ENCODE assay signal across 21 cellular contexts in the genomic region with DNA sequence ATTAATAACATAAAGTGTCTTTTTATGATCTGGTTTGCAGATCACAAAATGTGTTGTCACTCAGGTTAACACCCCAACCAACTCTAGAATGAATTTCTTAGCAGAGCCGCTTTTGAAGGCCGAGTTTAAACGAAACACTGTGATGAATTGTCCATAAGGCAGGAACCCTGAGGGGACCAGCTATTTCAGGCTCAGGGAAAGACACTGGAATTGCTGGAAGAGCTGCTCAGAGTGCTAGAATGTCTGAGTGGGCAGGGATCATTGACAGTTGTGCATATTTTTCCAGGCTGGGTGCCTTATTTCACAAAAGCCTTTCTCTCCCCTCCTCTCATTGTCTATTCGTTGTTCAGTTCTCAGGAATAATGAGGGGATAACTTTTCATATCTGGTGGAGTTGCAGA.
A peak's percentile ranks its signal among the peaks of the same experiment; 100 is the strongest.
DNase-seq lines count a peak whose midpoint lies in the region; ATAC-seq and TF ChIP-seq lines count a peak whose summit lies in the region.
"Had no signal": no experiment of that assay in that cellular context is flagged by ENCODE, and none has a peak within 500 bp of the region (broad histone marks: within the 10 kb centered on the region; RNA-seq: fewer than 3 reads in every experiment).

No MANE protein-coding gene starts in this region.

- H3K9me3 ChIP-seq in PC-3 (ENCODE audit: low read length): no peaks in the 10 kb centered on the region
- no peaks in the 10 kb centered on the region for H3K9me3 ChIP-seq in thoracic aorta
- no peaks in the 10 kb centered on the region for H3K9me3 ChIP-seq in tibial nerve
- H3K9me3 ChIP-seq in hepatocyte (ENCODE audit: low read depth): no peaks in the 10 kb centered on the region
- H3K9me3 ChIP-seq: BE2C, MG63 had no signal

- TF ChIP-seq EP300 in tibial nerve (IDR thresholded peaks at IDR 0.05): no peak

- TF ChIP-seq POLR2A in tibial nerve (IDR thresholded peaks at IDR 0.05): no peak

- WGBS in tibial nerve, 2 donors: 32 to 44% methylated on average over 4 of the region's 4 CpGs
- 87% methylated on average over 4 of the region's 4 CpGs for WGBS in hepatocyte (ENCODE audit: low lambda C conversion rate, missing lambda C conversion rate)

- BruUV-seq in PC-3 (replicated peaks; lab: Mats Ljungman, UMichigan): no TSS peak

- H3K27ac Mint-ChIP-seq in chondrocyte (ENCODE audit: unreplicated experiment) (peak overlapping the region; percentile 43), nephron (peak overlapping the region in 2 of 3 experiments; percentile 20 to 37)

- DNase-seq in PC-3: peak; percentile 6
- no peak for DNase-seq in chondrocyte (ENCODE audit: low spot score)
- DNase-seq in thoracic aorta (ENCODE audit: low spot score): no peak
- no peak for DNase-seq in tibial nerve (ENCODE audit: low spot score in 2 of 2)
- no peak for DNase-seq in brain microvascular endothelial cell
- DNase-seq in hepatocyte (ENCODE audit: low spot score): no peak
- DNase-seq: BE2C, EL, GF-D8, GOT3, HCEC 1CT, MG63, NCI-H1417, NCI-H1694 treated with DMSO at 0.1 percent for 48 hours, NCI-H2081 treated with DMSO at 0.1 percent for 48 hours, NCI-H446, NCI-H526, RPMI8226, SIG-M5 had no signal

- TF ChIP-seq CTCF in PC-3 (conservative IDR thresholded peaks at IDR 0.05; ENCODE audit: low read depth, low read length) (no peak), chondrocyte (IDR thresholded peaks at IDR 0.05) (no peak), nephron (IDR thresholded peaks at IDR 0.05; ENCODE audit: unreplicated experiment in 3 of 3) (no peak), thoracic aorta (IDR thresholded peaks at IDR 0.05) (no peak), tibial nerve (IDR thresholded peaks at IDR 0.05) (no peak), brain microvascular endothelial cell (IDR thresholded peaks at IDR 0.05; ENCODE audit: low read depth, low read length, missing control alignments) (no peak), hepatocyte (IDR thresholded peaks at IDR 0.05; ENCODE audit: poor library complexity) (no peak)

- no peaks in the 10 kb centered on the region for H3F3A ChIP-seq in PC-3 (ENCODE audit: low read length, unreplicated experiment)

- POLR2A ChIA-PET in PC-3 (lab: Charles Lee; ENCODE audit: unreplicated experiment): no interaction called here

- no peak overlapping the region for H3K9ac ChIP-seq in PC-3 (ENCODE audit: low read length)

- H3K4me1 Mint-ChIP-seq in chondrocyte (ENCODE audit: low read depth) (peaks cover 64% of the 10 kb centered on the region), nephron (peaks cover 46% of the 10 kb centered on the region)

- H3K79me2 ChIP-seq in PC-3 (ENCODE audit: low read length) (no peaks in the 10 kb centered on the region), hepatocyte (no peaks in the 10 kb centered on the region)

- H3K27me3 ChIP-seq in PC-3 (ENCODE audit: low read length): peaks cover 38% of the 10 kb centered on the region
- H3K27me3 ChIP-seq in thoracic aorta (replicated peaks; ENCODE audit: insufficient read depth): no peaks in the 10 kb centered on the region
- peaks cover 0 to 6% of the 10 kb centered on the region in 2 donors for H3K27me3 ChIP-seq in tibial nerve
- no peaks in the 10 kb centered on the region for H3K27me3 ChIP-seq in brain microvascular endothelial cell (replicated peaks)
- no peaks in the 10 kb centered on the region for H3K27me3 ChIP-seq in hepatocyte
- H3K27me3 ChIP-seq: MG63 had no signal

- H4K20me1 ChIP-seq in PC-3 (ENCODE audit: low read length) (no peaks in the 10 kb centered on the region), hepatocyte (ENCODE audit: insufficient read depth, poor library complexity, severe bottlenecking) (no peaks in the 10 kb centered on the region)

- no peak overlapping the region for H3K27ac ChIP-seq in PC-3 (ENCODE audit: low read length)
- peak overlapping the region; percentile 78 to 85 for H3K27ac ChIP-seq in thoracic aorta
- H3K27ac ChIP-seq in tibial nerve: peak overlapping the region in 1 of 4 donors; percentile 13
- no peak overlapping the region for H3K27ac ChIP-seq in brain microvascular endothelial cell
- H3K27ac ChIP-seq in hepatocyte: no peak overlapping the region

- H3K27me3 Mint-ChIP-seq in chondrocyte (ENCODE audit: low read depth) (no peaks in the 10 kb centered on the region), nephron (ENCODE audit: low read depth) (no peaks in the 10 kb centered on the region)

- no peaks in the 10 kb centered on the region for H3K9me2 ChIP-seq in PC-3 (replicated peaks; ENCODE audit: low read length)
- H3K9me2 ChIP-seq in hepatocyte (replicated peaks; ENCODE audit: insufficient read depth): no peaks in the 10 kb centered on the region

- in situ Hi-C loops in brain microvascular endothelial cell (cut with HindIII; ENCODE audit: low pct_ligation_motif_present, low sequenced_read_pairs): no loop called here

- H3K9me3 Mint-ChIP-seq in chondrocyte (ENCODE audit: low read depth) (no peaks in the 10 kb centered on the region), nephron (no peaks in the 10 kb centered on the region)

- CTCF ChIA-PET in PC-3 (lab: Charles Lee): no interaction called here

- H2AFZ ChIP-seq in PC-3 (ENCODE audit: low read length) (no peak overlapping the region), hepatocyte (no peak overlapping the region)

- H3K4me2 ChIP-seq in PC-3 (ENCODE audit: low read length) (no peak overlapping the region), hepatocyte (no peak overlapping the region)

- intact Hi-C loops in PC-3 (cut with micrococcal nuclease): loop anchor here (5.0 to 10.0 kb wide), 2 partner anchors 887 to 1719 kb away; no protein-coding TSS in a partner anchor

- ATAC-seq in PC-3 (no peak), thoracic aorta (ENCODE audit: insufficient number of reproducible peaks, low FRiP score, low read depth) (no peak)
- ATAC-seq: K562 had no signal

- H3K36me3 ChIP-seq in PC-3 (ENCODE audit: low read depth, low read length) (no peaks in the 10 kb centered on the region), thoracic aorta (no peaks in the 10 kb centered on the region), tibial nerve (no peaks in the 10 kb centered on the region), brain microvascular endothelial cell (replicated peaks) (no peaks in the 10 kb centered on the region), hepatocyte (replicated peaks; ENCODE audit: insufficient read depth, low read depth) (no peaks in the 10 kb centered on the region)
- H3K36me3 ChIP-seq: BE2C, MG63 had no signal

- H3K4me3 ChIP-seq in PC-3 (ENCODE audit: low read length): no peak overlapping the region
- peak overlapping the region; percentile 39 for H3K4me3 ChIP-seq in thoracic aorta
- H3K4me3 ChIP-seq in tibial nerve: no peak overlapping the region
- H3K4me3 ChIP-seq in brain microvascular endothelial cell (ENCODE audit: low read depth, low read length): no peak overlapping the region
- H3K4me3 ChIP-seq in hepatocyte: no peak overlapping the region
- H3K4me3 ChIP-seq: K562, MG63 had no signal

- H3K4me1 ChIP-seq in PC-3 (ENCODE audit: insufficient read depth, low read length): peaks cover 7% of the 10 kb centered on the region
- H3K4me1 ChIP-seq in thoracic aorta (ENCODE audit: control insufficient read depth in 1 of 2, low read depth in 2 of 2): peaks cover 36 to 81% of the 10 kb centered on the region in 2 donors
- H3K4me1 ChIP-seq in tibial nerve: peaks cover 0 to 10% (median 0%) of the 10 kb centered on the region in 4 donors
- H3K4me1 ChIP-seq in hepatocyte (ENCODE audit: insufficient read depth): no peaks in the 10 kb centered on the region
- H3K4me1 ChIP-seq: BE2C had no signal

- H3K36me3 Mint-ChIP-seq in chondrocyte (ENCODE audit: low read depth) (no peaks in the 10 kb centered on the region), nephron (ENCODE audit: low read depth) (no peaks in the 10 kb centered on the region)

- H3K4me3 Mint-ChIP-seq in chondrocyte (ENCODE audit: unreplicated experiment): no peak overlapping the region
- peak overlapping the region in 1 of 3 experiments; percentile 34 for H3K4me3 Mint-ChIP-seq in nephron

Comparison
In these comparisons a context has a peak if more than half of its experiments do, and no peak if none do; other contexts are left out.
1. H3K27ac ChIP-seq: peak in thoracic aorta (2 of 2); none in PC-3 (single experiment), brain microvascular endothelial cell (single experiment) and hepatocyte (single experiment).